8 cellular contexts compared by ENCODE assay signal in genomic region chr5:148740966-148741742, GRCh38.
DNase-seq lines count a peak whose midpoint lies in the region; ATAC-seq, FAIRE-seq and TF ChIP-seq lines count a peak whose summit lies in the region.

No MANE protein-coding gene starts in this region.

- H3K36me3 ChIP-seq in bronchial epithelial cell (ENCODE audit: control insufficient read depth, insufficient read depth, low read length): no peaks in the 10 kb centered on the region

- no peaks in the 10 kb centered on the region for H3K27me3 ChIP-seq in bronchial epithelial cell (ENCODE audit: control insufficient read depth, insufficient read depth, low read length)

- H3K4me3 Mint-ChIP-seq in type B pancreatic cell: no peak overlapping the region

- no peaks in the 10 kb centered on the region for H3K36me3 Mint-ChIP-seq in type B pancreatic cell

- H3K4me3 ChIP-seq in bronchial epithelial cell (ENCODE audit: low read depth, low read length): no peak overlapping the region

- ATAC-seq in HG02588 (IDR thresholded peaks at IDR 0.05; ENCODE audit: unreplicated experiment): peak; percentile 56

- H3K9me3 Mint-ChIP-seq in type B pancreatic cell: no peaks in the 10 kb centered on the region

- H3K27me3 Mint-ChIP-seq in type B pancreatic cell: peaks cover 5% of the 10 kb centered on the region

- intact Hi-C loops in posterior cingulate gyrus (cut with DNase I): loop anchor here (1.0 to 2.0 kb wide), 2 partner anchors 256 to 373 kb away; no protein-coding TSS in a partner anchor

- H3K27ac Mint-ChIP-seq in type B pancreatic cell: no peak overlapping the region

- no peak for FAIRE-seq in bronchial epithelial cell (lab: Jason Lieb, UNC)

- DNase-seq in GM03348 (ENCODE audit: low spot score) (peak; percentile 69), NCI-H526 (lab: John Stamatoyannopoulos, UW) (peak; percentile 24 to 57), bronchial epithelial cell (ENCODE audit: low read depth) (peak; percentile 76), kidney tubule cell (ENCODE audit: low spot score) (peak; percentile 75), type B pancreatic cell (ENCODE audit: extremely low spot score, unreplicated experiment) (no peak), posterior cingulate gyrus (no peak)
- no peak for DNase-seq in activated CD4-positive, alpha-beta T cell treated with anti-CD3 and anti-CD28 coated beads for 4 hours

- TF ChIP-seq CTCF in bronchial epithelial cell (IDR thresholded peaks at IDR 0.05; ENCODE audit: insufficient read depth, low read length, severe bottlenecking) (peak; percentile 45), type B pancreatic cell (conservative IDR thresholded peaks at IDR 0.05) (peak; percentile 84)

- peaks cover 9% of the 10 kb centered on the region for H3K4me1 Mint-ChIP-seq in type B pancreatic cell (ENCODE audit: unreplicated experiment)

Comparison
In these comparisons a context has a peak if more than half of its experiments do, and no peak if none do; other contexts are left out.
1. DNase-seq: peak in GM03348 (single experiment), NCI-H526 (2 of 2), bronchial epithelial cell (single experiment) and kidney tubule cell (single experiment); none in type B pancreatic cell (single experiment), activated CD4-positive, alpha-beta T cell treated with anti-CD3 and anti-CD28 coated beads for 4 hours (0 of 2) and posterior cingulate gyrus (0 of 10).